ENCODE assay signal across 3 cellular contexts in genomic region chr22:44737414-44738346, GRCh38.
TF ChIP-seq lines count a peak whose summit lies in the region.

No MANE protein-coding gene starts in this region.

TF ChIP-seq in SK-N-SH, 30 proteins besides CTCF, POLR2A, EP300 and RAD21:
- TF ChIP-seq USF1 (IDR thresholded peaks at IDR 0.05; ENCODE audit: borderline replicate concordance, low read depth) (no peak), RFX5 (IDR thresholded peaks at IDR 0.05; ENCODE audit: low read length) (no peak), USF2 (IDR thresholded peaks at IDR 0.05; ENCODE audit: borderline replicate concordance, low read depth, low read length) (no peak), TCF12 (IDR thresholded peaks at IDR 0.05) (no peak), FOSL2 (IDR thresholded peaks at IDR 0.05; ENCODE audit: borderline replicate concordance, low read depth) (no peak)

TF ChIP-seq in SK-N-SH treated with all-trans-retinoic acid at 6 μM for 48 hours, 23 proteins besides CTCF, POLR2A, EP300 and RAD21 (continued from another document):
- TF ChIP-seq ISL1 (CRISPR knock-in tag; IDR thresholded peaks at IDR 0.05), result no peak
- no peak for TF ChIP-seq ESRRG (CRISPR knock-in tag; IDR thresholded peaks at IDR 0.05)

TF ChIP-seq in K562, 482 proteins besides CTCF, POLR2A, EP300 and RAD21:
- no peak for TF ChIP-seq USF1 (CRISPR knock-in tag; IDR thresholded peaks at IDR 0.05)
- TF ChIP-seq POLR2G (IDR thresholded peaks at IDR 0.05; ENCODE audit: low read depth, low read length), result peak; percentile 68; the same call in 1 of the 2 replicates
